7 cellular contexts compared by ENCODE assay signal in genomic region chr3:26070854-26071253, GRCh38.
"Had no signal": no experiment of that assay in that cellular context is flagged by ENCODE, and none has a peak within 500 bp of the region (broad histone marks: within the 10 kb centered on the region; RNA-seq: fewer than 3 reads in every experiment).

No MANE protein-coding gene starts in this region.

- H3K9me3 Mint-ChIP-seq: IgD-negative memory B cell had no signal

- H3K27me3 Mint-ChIP-seq: IgD-negative memory B cell had no signal

- FAIRE-seq: HepG2, HTR-8/SVneo, K562 had no signal

- H3K4me1 Mint-ChIP-seq: IgD-negative memory B cell had no signal

- H3K4me3 Mint-ChIP-seq: IgD-negative memory B cell had no signal

- H3K27ac Mint-ChIP-seq: IgD-negative memory B cell had no signal

- H3K4me3 ChIP-seq: K562 had no signal

- H3K36me3 Mint-ChIP-seq: IgD-negative memory B cell had no signal

- H3K27ac ChIP-seq: HL-60 had no signal

- DNase-seq: IMR-90, KBM-7 had no signal

- ATAC-seq: HepG2, K562 had no signal
